ENCODE assay signal across 29 cellular contexts in the genomic region with DNA sequence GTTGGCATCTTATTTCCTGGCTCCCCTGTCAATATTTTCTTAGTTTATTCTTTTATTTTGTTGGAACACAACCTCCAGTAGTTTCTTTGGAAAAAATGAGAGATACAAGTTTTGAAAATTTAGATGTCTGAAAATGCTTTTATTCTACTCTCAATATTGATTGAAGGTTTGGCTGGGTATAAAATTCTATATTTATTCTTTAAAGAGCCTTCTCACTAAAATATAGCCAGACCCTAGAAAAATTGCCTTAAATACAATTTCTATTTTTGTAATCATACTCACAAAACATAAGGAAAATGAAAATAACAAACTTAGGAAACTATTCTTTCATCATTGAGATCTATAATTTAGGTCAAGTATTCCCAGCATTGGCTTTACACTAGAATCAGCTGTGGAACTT.
"Had no signal": no experiment of that assay in that cellular context is flagged by ENCODE, and none has a peak within 500 bp of the region (broad histone marks: within the 10 kb centered on the region; RNA-seq: fewer than 3 reads in every experiment).

No MANE protein-coding gene starts in this region.

- H3K4me3 Mint-ChIP-seq: dendritic cell treated with granulocyte-macrophage colony-stimulating factor and Interleukin-4, amounts not matched to agents 40 ng/mL and 50 ng/mL, for 4 days; effector memory CD8-positive, alpha-beta T cell; endodermal cell had no signal

- H3K27ac Mint-ChIP-seq: dendritic cell treated with granulocyte-macrophage colony-stimulating factor and Interleukin-4, amounts not matched to agents 40 ng/mL and 50 ng/mL, for 4 days; effector memory CD8-positive, alpha-beta T cell; endodermal cell had no signal

- DNase-seq: colonic mucosa; cortex of kidney; dermis blood vessel endothelial cell; dorsolateral prefrontal cortex; effector CD4-positive, alpha-beta T cell; effector CD8-positive, alpha-beta T cell; effector memory CD4-positive, alpha-beta T cell; effector memory CD8-positive, alpha-beta T cell; endodermal cell; erythroblast; esophagus squamous epithelium; foreskin fibroblast; foreskin keratinocyte; foreskin melanocyte; gastrocnemius medialis; glutamatergic neuron; head of caudate nucleus; heart left ventricle; heart right ventricle had no signal

- H3K27ac ChIP-seq: colonic mucosa, coronary artery, dorsolateral prefrontal cortex, epithelial cell of prostate, esophagus muscularis mucosa, foreskin keratinocyte, gastrocnemius medialis, gastroesophageal sphincter, heart left ventricle, heart right ventricle had no signal

- H3K27me3 ChIP-seq: colonic mucosa, esophagus muscularis mucosa, esophagus squamous epithelium, foreskin keratinocyte, gastrocnemius medialis had no signal

- H3K9me3 ChIP-seq: colonic mucosa had no signal

- H3K4me3 ChIP-seq: colonic mucosa, coronary artery, dorsolateral prefrontal cortex, esophagus muscularis mucosa, esophagus squamous epithelium, gastrocnemius medialis, gastroesophageal sphincter, heart left ventricle, heart right ventricle had no signal

- H3K36me3 ChIP-seq: colonic mucosa, esophagus muscularis mucosa, esophagus squamous epithelium, gastrocnemius medialis, gastroesophageal sphincter, heart left ventricle, heart right ventricle had no signal

- ATAC-seq: effector memory CD8-positive, alpha-beta T cell; esophagus mucosa; foreskin keratinocyte; gastrocnemius medialis; gastroesophageal sphincter; heart left ventricle; heart right ventricle had no signal

- FAIRE-seq: colon, endometrium, endothelial cell of umbilical vein, frontal cortex had no signal

- H3K4me1 ChIP-seq: colonic mucosa, esophagus muscularis mucosa, gastrocnemius medialis, gastroesophageal sphincter, heart left ventricle, heart right ventricle had no signal

- H3K27me3 Mint-ChIP-seq: dendritic cell treated with granulocyte-macrophage colony-stimulating factor and Interleukin-4, amounts not matched to agents 40 ng/mL and 50 ng/mL, for 4 days had no signal
